Comparison of ENCODE assay signal across 36 cellular contexts in the genomic region with DNA sequence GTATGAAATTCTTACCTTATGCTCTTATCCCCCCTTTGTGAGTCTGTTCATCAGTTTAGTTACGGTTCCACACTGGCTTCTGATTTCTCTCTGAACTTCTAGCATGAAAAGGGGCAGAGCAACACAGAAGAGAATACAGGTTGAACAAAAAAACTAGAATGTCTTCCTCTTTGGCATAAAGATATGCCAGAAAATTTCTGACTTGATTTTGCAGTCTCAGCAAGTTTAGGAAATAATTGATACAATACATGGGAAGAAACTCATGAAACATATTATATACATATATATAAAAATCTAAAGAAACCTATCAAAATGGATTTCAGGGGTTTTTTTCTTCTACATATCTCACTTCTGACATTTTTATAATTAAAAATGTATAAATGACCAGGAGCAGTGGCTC.
"Had no signal": no experiment of that assay in that cellular context is flagged by ENCODE, and none has a peak within 500 bp of the region (broad histone marks: within the 10 kb centered on the region; RNA-seq: fewer than 3 reads in every experiment).

No MANE protein-coding gene starts in this region.

- H3K27ac Mint-ChIP-seq: activated B cell treated with CpG ODN at 0.5 μM for 24 hours; activated CD8-positive, alpha-beta memory T cell treated with anti-CD3 and anti-CD28 coated beads, Interleukin-2, amount 10 ng/mL, durations not matched to agents 7 days and 5 days; activated CD8-positive, alpha-beta T cell treated with anti-CD3 and anti-CD28 coated beads, Interleukin-2, amount 10 ng/mL, durations not matched to agents 7 days and 5 days; activated naive CD4-positive, alpha-beta T cell treated with anti-CD3 and anti-CD28 coated beads for 36 hours; activated naive CD8-positive, alpha-beta T cell treated with anti-CD3 and anti-CD28 coated beads, Interleukin-2, amount 10 ng/mL, durations not matched to agents 7 days and 5 days; activated T-helper 1 cell treated with anti-CD3 and anti-CD28 coated beads, Interleukin-12 subunit alpha, Interleukin-12 subunit beta, Interleukin-2, Interleukin-4 antibody, amounts not matched to agents 30 ng/mL and 10 ng/mL and 1 ng/mL, durations not matched to agents 14 hours and 24 hours and 36 hours; activated T-helper 2 cell treated with anti-CD3 and anti-CD28 coated beads, Interferon-gamma antibody, Interleukin-2, Interleukin-4, amounts not matched to agents 10 μg/mL and 5 μg/mL and 100 μg/mL, durations not matched to agents 14 hours and 24 hours and 36 hours; T-helper 2 cell treated with Interferon-gamma antibody and Interleukin-4, amounts not matched to agents 5 μg/mL and 100 μg/mL, for 36 hours had no signal

- H3K27ac ChIP-seq: brain microvascular endothelial cell, colonic mucosa, esophagus muscularis mucosa, foreskin keratinocyte, heart left ventricle, WERI-Rb-1 had no signal

- H3K27me3 Mint-ChIP-seq: activated B cell treated with CpG ODN at 0.5 μM for 24 hours; activated CD8-positive, alpha-beta memory T cell treated with anti-CD3 and anti-CD28 coated beads, Interleukin-2, amount 10 ng/mL, durations not matched to agents 7 days and 5 days; activated naive CD4-positive, alpha-beta T cell treated with anti-CD3 and anti-CD28 coated beads, Interleukin-2, amount 50 U/mL, for 24 hours; activated naive CD8-positive, alpha-beta T cell treated with anti-CD3 and anti-CD28 coated beads, Interleukin-2, amount 10 ng/mL, durations not matched to agents 7 days and 5 days; T-helper 17 cell had no signal

- DNase-seq: activated B cell treated with CpG ODN at 0.5 μM for 24 hours; activated CD4-positive, alpha-beta T cell treated with anti-CD3 and anti-CD28 coated beads for 48 hours; activated CD4-positive, alpha-beta T cell treated with anti-CD3 and anti-CD28 coated beads, Interleukin-2, amount 50 U/mL, for 1 hour; activated CD4-positive, alpha-beta T cell treated with anti-CD3 and anti-CD28 coated beads, Interleukin-2, amount 50 U/mL, for 48 hours; activated CD8-positive, alpha-beta memory T cell treated with anti-CD3 and anti-CD28 coated beads, Interleukin-2, amount 10 ng/mL, durations not matched to agents 7 days and 5 days; activated CD8-positive, alpha-beta memory T cell treated with anti-CD3 and anti-CD28 coated beads, Interleukin-2, amount 50 U/mL, for 4 hours; activated CD8-positive, alpha-beta T cell treated with anti-CD3 and anti-CD28 coated beads, Interleukin-2, amount 10 ng/mL, durations not matched to agents 7 days and 5 days; activated effector memory CD4-positive, alpha-beta T cell treated with anti-CD3 and anti-CD28 coated beads, Interleukin-2, amount 50 U/mL, for 16 hours; activated naive CD4-positive, alpha-beta T cell treated with anti-CD3 and anti-CD28 coated beads for 36 hours; activated naive CD8-positive, alpha-beta T cell treated with anti-CD3 and anti-CD28 coated beads, Interleukin-2, amount 10 ng/mL, durations not matched to agents 7 days and 5 days; activated T-cell treated with anti-CD3 and anti-CD28 coated beads, Interleukin-2, amount 50 U/mL, for 1 hour; activated T-cell treated with anti-CD3 and anti-CD28 coated beads, Interleukin-2, amount 50 U/mL, for 48 hours; amniotic stem cell; anterior cingulate cortex; brain microvascular endothelial cell; caudate nucleus; cerebellar nuclear complex; colonic mucosa; effector CD8-positive, alpha-beta T cell; erythroblast; foreskin keratinocyte; gastrocnemius medialis; glutamatergic neuron; heart left ventricle; T-helper 1 cell; T-helper 17 cell; T1000; WERI-Rb-1 had no signal

- H3K9me3 ChIP-seq: colonic mucosa, esophagus muscularis mucosa, gastrocnemius medialis, heart left ventricle had no signal

- H3K4me3 Mint-ChIP-seq: activated B cell treated with CpG ODN at 0.5 μM for 24 hours; activated CD8-positive, alpha-beta memory T cell treated with anti-CD3 and anti-CD28 coated beads, Interleukin-2, amount 10 ng/mL, durations not matched to agents 7 days and 5 days; activated CD8-positive, alpha-beta T cell treated with anti-CD3 and anti-CD28 coated beads, Interleukin-2, amount 10 ng/mL, durations not matched to agents 7 days and 5 days; activated naive CD4-positive, alpha-beta T cell treated with anti-CD3 and anti-CD28 coated beads for 36 hours; activated naive CD4-positive, alpha-beta T cell treated with anti-CD3 and anti-CD28 coated beads, Interleukin-2, amount 50 U/mL, for 24 hours; activated naive CD8-positive, alpha-beta T cell treated with anti-CD3 and anti-CD28 coated beads, Interleukin-2, amount 10 ng/mL, durations not matched to agents 7 days and 5 days; activated T-helper 1 cell treated with anti-CD3 and anti-CD28 coated beads, Interleukin-12 subunit alpha, Interleukin-12 subunit beta, Interleukin-2, Interleukin-4 antibody, amounts not matched to agents 30 ng/mL and 10 ng/mL and 1 ng/mL, durations not matched to agents 14 hours and 24 hours and 36 hours; T-helper 17 cell; T-helper 2 cell treated with Interferon-gamma antibody and Interleukin-4, amounts not matched to agents 5 μg/mL and 100 μg/mL, for 36 hours had no signal

- H3K4me3 ChIP-seq: colonic mucosa, esophagus muscularis mucosa, gastrocnemius medialis, heart left ventricle had no signal

- FAIRE-seq: astrocyte, bronchial epithelial cell had no signal

- H3K9me3 Mint-ChIP-seq: activated B cell treated with CpG ODN at 0.5 μM for 24 hours; activated naive CD4-positive, alpha-beta T cell treated with anti-CD3 and anti-CD28 coated beads for 36 hours; activated naive CD4-positive, alpha-beta T cell treated with anti-CD3 and anti-CD28 coated beads, Interleukin-2, amount 50 U/mL, for 24 hours; activated naive CD8-positive, alpha-beta T cell treated with anti-CD3 and anti-CD28 coated beads, Interleukin-2, amount 10 ng/mL, durations not matched to agents 7 days and 5 days; activated T-helper 1 cell treated with anti-CD3 and anti-CD28 coated beads, Interleukin-12 subunit alpha, Interleukin-12 subunit beta, Interleukin-2, Interleukin-4 antibody, amounts not matched to agents 30 ng/mL and 10 ng/mL and 1 ng/mL, durations not matched to agents 14 hours and 24 hours and 36 hours; activated T-helper 2 cell treated with anti-CD3 and anti-CD28 coated beads, Interferon-gamma antibody, Interleukin-2, Interleukin-4, amounts not matched to agents 10 μg/mL and 5 μg/mL and 100 μg/mL, durations not matched to agents 14 hours and 24 hours and 36 hours; T-helper 2 cell treated with Interferon-gamma antibody and Interleukin-4, amounts not matched to agents 5 μg/mL and 100 μg/mL, for 36 hours had no signal

- H3K4me1 ChIP-seq: colonic mucosa, esophagus muscularis mucosa, foreskin keratinocyte had no signal

- ATAC-seq: activated CD4-positive, CD25-positive, alpha-beta regulatory T cell treated with anti-CD3 and anti-CD28 coated beads, Interleukin-2, amount 50 U/mL, for 24 hours; activated CD8-positive, alpha-beta memory T cell treated with anti-CD3 and anti-CD28 coated beads, Interleukin-2, amount 10 ng/mL, durations not matched to agents 7 days and 5 days; activated CD8-positive, alpha-beta T cell treated with anti-CD3 and anti-CD28 coated beads, Interleukin-2, amount 10 ng/mL, durations not matched to agents 7 days and 5 days; foreskin keratinocyte; gastrocnemius medialis; heart left ventricle; T-helper 17 cell had no signal

- H3K4me1 Mint-ChIP-seq: activated CD8-positive, alpha-beta memory T cell treated with anti-CD3 and anti-CD28 coated beads, Interleukin-2, amount 10 ng/mL, durations not matched to agents 7 days and 5 days; activated naive CD8-positive, alpha-beta T cell treated with anti-CD3 and anti-CD28 coated beads, Interleukin-2, amount 10 ng/mL, durations not matched to agents 7 days and 5 days had no signal
